ENCODE assay signal across 23 cellular contexts in genomic region chr2:3491716-3492474, GRCh38. TPM values are rescaled to one million over a fixed set of nuclear protein-coding genes. Genes with fewer than 3 reads are reported as not detected.
A peak's percentile ranks its signal among the peaks of the same experiment; 100 is the strongest.
DNase-seq lines count a peak whose midpoint lies in the region; ATAC-seq and TF ChIP-seq lines count a peak whose summit lies in the region.
"Had no signal": no experiment of that assay in that cellular context is flagged by ENCODE, and none has a peak within 500 bp of the region (broad histone marks: within the 10 kb centered on the region; RNA-seq: fewer than 3 reads in every experiment).

No MANE protein-coding gene starts in this region.

- intact Hi-C loops in CD8-positive, alpha-beta T cell (cut with DNase I, micrococcal nuclease) = no loop called here

- POLR2A ChIA-PET in AG04450 (lab: Yijun Ruan, JAX) (interaction anchor here (2.4 kb wide), 1 partner anchor 66 kb away, joined by 9 read pairs; the partner anchor contains the start of gene RNASEH1), GM10248 (lab: Yijun Ruan, JAX) (no interaction called here)
- POLR2A ChIA-PET in CD8-positive, alpha-beta T cell (lab: Charles Lee) = no interaction called here

- no peaks in the 10 kb centered on the region for H3K27me3 ChIP-seq in AG04450 (ENCODE audit: control insufficient read depth, insufficient read depth, low read length)
- H3K27me3 ChIP-seq in CD8-positive, alpha-beta T cell (ENCODE audit: insufficient read depth, low read length) = no peaks in the 10 kb centered on the region
- H3K27me3 ChIP-seq: esophagus muscularis mucosa, heart right ventricle, tibial nerve had no signal

- no peaks in the 10 kb centered on the region for H3K9me3 Mint-ChIP-seq in osteocyte (ENCODE audit: unreplicated experiment)
- no peaks in the 10 kb centered on the region for H3K9me3 Mint-ChIP-seq in CD8-positive, alpha-beta T cell
- H3K9me3 Mint-ChIP-seq: activated naive CD4-positive, alpha-beta T cell treated with anti-CD3 and anti-CD28 coated beads, Interleukin-2, amount 10 ng/mL, durations not matched to agents 7 days and 5 days; HFFc6; stimulated activated naive CD8-positive, alpha-beta T cell treated with anti-CD3 and anti-CD28 coated beads, Interleukin-15, Interleukin-2, amounts not matched to agents 100 ng/mL and 50 ng/mL, for 24 hours had no signal

- no peak overlapping the region for H3K27ac Mint-ChIP-seq in osteocyte (ENCODE audit: unreplicated experiment)
- H3K27ac Mint-ChIP-seq in CD8-positive, alpha-beta T cell = no peak overlapping the region
- H3K27ac Mint-ChIP-seq: activated naive CD4-positive, alpha-beta T cell treated with anti-CD3 and anti-CD28 coated beads, Interleukin-2, amount 10 ng/mL, durations not matched to agents 7 days and 5 days; CD14-positive monocyte; stimulated activated naive CD8-positive, alpha-beta T cell treated with anti-CD3 and anti-CD28 coated beads, Interleukin-15, Interleukin-2, amounts not matched to agents 100 ng/mL and 50 ng/mL, for 24 hours had no signal

- CTCF ChIA-PET in AG04450 (lab: Charles Lee) (interaction anchor here (1.2 to 1.7 kb wide), 3 partner anchors 11 to 160 kb away, joined by 3 read pairs; no protein-coding TSS in a partner anchor), GM10248 (lab: Yijun Ruan, JAX) (interaction anchor here (1.0 kb wide), 1 partner anchor 30 kb away, joined by 4 read pairs; no protein-coding TSS in a partner anchor)
- CTCF ChIA-PET in CD8-positive, alpha-beta T cell (lab: Charles Lee) = interaction anchor here (0.9 to 1.8 kb wide), 3 partner anchors 14 to 69 kb away, joined by 3 to 6 read pairs (median 4); no protein-coding TSS in a partner anchor

- H3K4me1 Mint-ChIP-seq in osteocyte (ENCODE audit: unreplicated experiment) = peaks cover 8% of the 10 kb centered on the region
- no peaks in the 10 kb centered on the region for H3K4me1 Mint-ChIP-seq in CD8-positive, alpha-beta T cell (ENCODE audit: low read depth)
- H3K4me1 Mint-ChIP-seq: activated naive CD4-positive, alpha-beta T cell treated with anti-CD3 and anti-CD28 coated beads, Interleukin-2, amount 10 ng/mL, durations not matched to agents 7 days and 5 days had no signal

- H3K9me3 ChIP-seq in AG04450 (ENCODE audit: control insufficient read depth, insufficient read depth, low read length) = peaks cover 7% of the 10 kb centered on the region; the same call in 1 of the 2 replicates
- no peaks in the 10 kb centered on the region for H3K9me3 ChIP-seq in CD8-positive, alpha-beta T cell (ENCODE audit: low read length)
- H3K9me3 ChIP-seq: esophagus muscularis mucosa had no signal

- H3K27me3 Mint-ChIP-seq in osteocyte (ENCODE audit: unreplicated experiment) = no peaks in the 10 kb centered on the region
- no peaks in the 10 kb centered on the region for H3K27me3 Mint-ChIP-seq in CD8-positive, alpha-beta T cell (ENCODE audit: low read depth)
- H3K27me3 Mint-ChIP-seq: activated naive CD4-positive, alpha-beta T cell treated with anti-CD3 and anti-CD28 coated beads, Interleukin-2, amount 10 ng/mL, durations not matched to agents 7 days and 5 days; stimulated activated naive CD8-positive, alpha-beta T cell treated with anti-CD3 and anti-CD28 coated beads, Interleukin-15, Interleukin-2, amounts not matched to agents 100 ng/mL and 50 ng/mL, for 24 hours had no signal

- no peaks in the 10 kb centered on the region for H3K4me1 ChIP-seq in CD8-positive, alpha-beta T cell (ENCODE audit: insufficient read depth, low read length)

- DNase-seq in AG04450 (ENCODE audit: low read depth, low spot score) (no peak), GM10248 (ENCODE audit: extremely low spot score) (peak; percentile 19), iPS-NIHi7 (ENCODE audit: extremely low spot score) (peak; percentile 7), osteocyte (ENCODE audit: extremely low spot score, unreplicated experiment) (peak; percentile 68), NCI-H1694 (lab: John Stamatoyannopoulos, UW) (no peak), MV-4-11 (lab: John Stamatoyannopoulos, UW) (no peak)
- DNase-seq in CD8-positive, alpha-beta T cell = no peak
- DNase-seq: activated CD4-positive, alpha-beta T cell treated with anti-CD3 and anti-CD28 coated beads for 48 hours; activated naive CD4-positive, alpha-beta T cell treated with anti-CD3 and anti-CD28 coated beads, Interleukin-2, amount 10 ng/mL, durations not matched to agents 7 days and 5 days; Calu3; GM23248; heart right ventricle; HFFc6; mammary epithelial cell; NCI-H1436 treated with DMSO at 0.1 percent for 48 hours; occipital lobe; PC-3 had no signal

- peak overlapping the region; percentile 95 for H3K27ac ChIP-seq in AG04450 (ENCODE audit: low read depth, low read length)
- no peak overlapping the region for H3K27ac ChIP-seq in CD8-positive, alpha-beta T cell (ENCODE audit: low read depth, low read length)
- H3K27ac ChIP-seq: esophagus muscularis mucosa, heart right ventricle, skin epidermis had no signal

- H3K36me3 ChIP-seq in CD8-positive, alpha-beta T cell (ENCODE audit: insufficient read depth, low read length) = no peaks in the 10 kb centered on the region

- TF ChIP-seq CTCF in AG04450 (IDR thresholded peaks at IDR 0.05; ENCODE audit: low read depth, low read length) (no peak), GM10248 (IDR thresholded peaks at IDR 0.05; ENCODE audit: control extremely low read depth, extremely low read depth, low read depth, missing control alignments) (no peak), osteocyte (IDR thresholded peaks at IDR 0.05) (no peak)
- no peak for TF ChIP-seq CTCF in CD8-positive, alpha-beta T cell (IDR thresholded peaks at IDR 0.05)

- no peak for ATAC-seq in CD8-positive, alpha-beta T cell
- ATAC-seq: PC-3, Right ventricle myocardium inferior had no signal

- peaks cover 4% of the 10 kb centered on the region for H3K36me3 Mint-ChIP-seq in osteocyte (ENCODE audit: unreplicated experiment)
- peaks cover 9% of the 10 kb centered on the region for H3K36me3 Mint-ChIP-seq in CD8-positive, alpha-beta T cell

- no peak overlapping the region for H3K4me3 ChIP-seq in AG04450 (ENCODE audit: low read depth, low read length)
- H3K4me3 ChIP-seq in CD8-positive, alpha-beta T cell (ENCODE audit: low read depth, low read length) = no peak overlapping the region
- H3K4me3 ChIP-seq: esophagus muscularis mucosa, GM23248, heart right ventricle, skin epidermis, tibial nerve had no signal

- H3K4me3 Mint-ChIP-seq in osteocyte (ENCODE audit: unreplicated experiment) = no peak overlapping the region
- no peak overlapping the region for H3K4me3 Mint-ChIP-seq in CD8-positive, alpha-beta T cell
- H3K4me3 Mint-ChIP-seq: activated naive CD4-positive, alpha-beta T cell treated with anti-CD3 and anti-CD28 coated beads, Interleukin-2, amount 10 ng/mL, durations not matched to agents 7 days and 5 days; CD14-positive monocyte; stimulated activated naive CD8-positive, alpha-beta T cell treated with anti-CD3 and anti-CD28 coated beads, Interleukin-15, Interleukin-2, amounts not matched to agents 100 ng/mL and 50 ng/mL, for 24 hours had no signal

RNA-seq across cellular contexts. Expression of gene ADI1, which starts 27.4 kb away (rescaled TPM):
- 66.3 and 71.4 TPM in 2 replicates for polyA plus RNA-seq in AG04450 (2011; rRNA removed)
- polyA minus RNA-seq in AG04450 (2011; rRNA and poly(A)+ RNA removed) = 27.2 and 28.8 TPM in 2 replicates
- 48.5 and 54.0 TPM in 2 replicates for total RNA-seq in osteocyte
- total RNA-seq in CD8-positive, alpha-beta T cell = 10 to 100 TPM; 21.9 to 22.4 TPM

Comparison
In these comparisons a context has a peak if more than half of its experiments do, and no peak if none do; other contexts are left out.
1. DNase-seq: peak in GM10248 (single experiment), iPS-NIHi7 (single experiment) and osteocyte (single experiment); none in AG04450 (single experiment), NCI-H1694 (single experiment), CD8-positive, alpha-beta T cell (0 of 7) and MV-4-11 (single experiment).